Comparison of ENCODE assay signal across 26 cellular contexts in genomic region chr19:33029746-33030303, GRCh38. TPM values are rescaled to one million over a fixed set of nuclear protein-coding genes. Genes with fewer than 3 reads are reported as not detected.
"Had no signal": no experiment of that assay in that cellular context is flagged by ENCODE, and none has a peak within 500 bp of the region (broad histone marks: within the 10 kb centered on the region; RNA-seq: fewer than 3 reads in every experiment).

No MANE protein-coding gene starts in this region.

- H3K36me3 ChIP-seq: brain microvascular endothelial cell, esophagus squamous epithelium had no signal

- H3K4me3 ChIP-seq: coronary artery, dorsolateral prefrontal cortex, esophagus squamous epithelium had no signal

- H3K27me3 ChIP-seq: brain microvascular endothelial cell, esophagus squamous epithelium had no signal

- ATAC-seq: activated naive CD4-positive, alpha-beta T cell treated with anti-CD3 and anti-CD28 coated beads, Interleukin-2, amount 50 U/mL, for 72 hours; activated T-cell treated with anti-CD3 and anti-CD28 coated beads, Interleukin-2, amount 50 U/mL, for 4 hours; activated T-helper 17 cell treated with anti-CD3 and anti-CD28 coated beads, Interleukin-2, amount 50 U/mL, for 72 hours; T-helper 17 cell had no signal

- H3K4me1 Mint-ChIP-seq: activated CD4-positive, alpha-beta memory T cell treated with anti-CD3 and anti-CD28 coated beads, Interleukin-2, amount 10 ng/mL, durations not matched to agents 7 days and 5 days; activated CD4-positive, alpha-beta T cell treated with anti-CD3 and anti-CD28 coated beads, Interleukin-2, amount 10 ng/mL, durations not matched to agents 7 days and 5 days; activated naive CD8-positive, alpha-beta T cell treated with anti-CD3 and anti-CD28 coated beads, Interleukin-2, amount 10 ng/mL, durations not matched to agents 7 days and 5 days; activated T-helper 17 cell treated with anti-CD3 and anti-CD28 coated beads, Interleukin-2, amount 50 U/mL, for 72 hours; central memory CD8-positive, alpha-beta T cell; T-helper 17 cell had no signal

- H3K27ac Mint-ChIP-seq: activated CD4-positive, alpha-beta memory T cell treated with anti-CD3 and anti-CD28 coated beads, Interleukin-2, amount 10 ng/mL, durations not matched to agents 7 days and 5 days; activated CD4-positive, alpha-beta T cell treated with anti-CD3 and anti-CD28 coated beads, Interleukin-2, amount 10 ng/mL, durations not matched to agents 7 days and 5 days; activated naive CD4-positive, alpha-beta T cell treated with anti-CD3 and anti-CD28 coated beads for 36 hours; activated naive CD4-positive, alpha-beta T cell treated with anti-CD3 and anti-CD28 coated beads, Interleukin-2, amount 50 U/mL, for 72 hours; activated naive CD8-positive, alpha-beta T cell treated with anti-CD3 and anti-CD28 coated beads, Interleukin-2, amount 10 ng/mL, durations not matched to agents 7 days and 5 days; activated T-helper 17 cell treated with anti-CD3 and anti-CD28 coated beads, Interleukin-2, amount 50 U/mL, for 72 hours; dendritic cell treated with granulocyte-macrophage colony-stimulating factor and Interleukin-4, amounts not matched to agents 40 ng/mL and 50 ng/mL, for 4 days; T-helper 17 cell; T-helper 2 cell treated with Interferon-gamma antibody and Interleukin-4, amounts not matched to agents 5 μg/mL and 100 μg/mL, for 36 hours had no signal

- H3K4me1 ChIP-seq: esophagus squamous epithelium had no signal

- H3K4me3 Mint-ChIP-seq: activated CD4-positive, alpha-beta memory T cell treated with anti-CD3 and anti-CD28 coated beads, Interleukin-2, amount 10 ng/mL, durations not matched to agents 7 days and 5 days; activated CD4-positive, alpha-beta T cell treated with anti-CD3 and anti-CD28 coated beads, Interleukin-2, amount 10 ng/mL, durations not matched to agents 7 days and 5 days; activated naive CD4-positive, alpha-beta T cell treated with anti-CD3 and anti-CD28 coated beads for 36 hours; activated naive CD8-positive, alpha-beta T cell treated with anti-CD3 and anti-CD28 coated beads, Interleukin-2, amount 10 ng/mL, durations not matched to agents 7 days and 5 days; activated T-cell treated with anti-CD3 and anti-CD28 coated beads, Interleukin-2, amount 50 U/mL, for 4 hours; activated T-helper 17 cell treated with anti-CD3 and anti-CD28 coated beads, Interleukin-2, amount 50 U/mL, for 72 hours; central memory CD8-positive, alpha-beta T cell; dendritic cell treated with granulocyte-macrophage colony-stimulating factor and Interleukin-4, amounts not matched to agents 40 ng/mL and 50 ng/mL, for 4 days; T-helper 17 cell; T-helper 2 cell treated with Interferon-gamma antibody and Interleukin-4, amounts not matched to agents 5 μg/mL and 100 μg/mL, for 36 hours had no signal

- H3K27ac ChIP-seq: brain microvascular endothelial cell, coronary artery, dorsolateral prefrontal cortex, epithelial cell of prostate, esophagus squamous epithelium had no signal

- H3K9me3 Mint-ChIP-seq: central memory CD8-positive, alpha-beta T cell; dendritic cell treated with granulocyte-macrophage colony-stimulating factor and Interleukin-4, amounts not matched to agents 40 ng/mL and 50 ng/mL, for 4 days had no signal

- DNase-seq: activated CD4-positive, alpha-beta memory T cell treated with anti-CD3 and anti-CD28 coated beads, Interleukin-2, amount 10 ng/mL, durations not matched to agents 7 days and 5 days; activated CD4-positive, alpha-beta T cell treated with anti-CD3 and anti-CD28 coated beads for 1 hour; activated CD4-positive, alpha-beta T cell treated with anti-CD3 and anti-CD28 coated beads for 4 hours; activated CD4-positive, alpha-beta T cell treated with anti-CD3 and anti-CD28 coated beads, Interleukin-2, amount 10 ng/mL, durations not matched to agents 7 days and 5 days; activated CD4-positive, alpha-beta T cell treated with anti-CD3 and anti-CD28 coated beads, Interleukin-2, amount 50 U/mL, for 4 hours; activated effector memory CD4-positive, alpha-beta T cell treated with anti-CD3 and anti-CD28 coated beads, Interleukin-2, amount 50 U/mL, for 16 hours; activated naive CD4-positive, alpha-beta T cell treated with anti-CD3 and anti-CD28 coated beads for 36 hours; activated naive CD8-positive, alpha-beta T cell treated with anti-CD3 and anti-CD28 coated beads, Interleukin-2, amount 10 ng/mL, durations not matched to agents 7 days and 5 days; activated T-cell treated with anti-CD3 and anti-CD28 coated beads, Interleukin-2, amount 50 U/mL, for 4 hours; anterior cingulate cortex; brain microvascular endothelial cell; dorsolateral prefrontal cortex; effector memory CD4-positive, alpha-beta T cell; esophagus squamous epithelium; foreskin fibroblast; head of caudate nucleus; T-helper 1 cell; T-helper 17 cell; T1000 had no signal

- H3K27me3 Mint-ChIP-seq: activated CD4-positive, alpha-beta memory T cell treated with anti-CD3 and anti-CD28 coated beads, Interleukin-2, amount 10 ng/mL, durations not matched to agents 7 days and 5 days; activated CD4-positive, alpha-beta T cell treated with anti-CD3 and anti-CD28 coated beads, Interleukin-2, amount 10 ng/mL, durations not matched to agents 7 days and 5 days; activated naive CD8-positive, alpha-beta T cell treated with anti-CD3 and anti-CD28 coated beads, Interleukin-2, amount 10 ng/mL, durations not matched to agents 7 days and 5 days; activated T-helper 17 cell treated with anti-CD3 and anti-CD28 coated beads, Interleukin-2, amount 50 U/mL, for 72 hours had no signal

RNA-seq across cellular contexts. Expression of gene RHPN2, which starts 34.9 kb away (rescaled TPM):
- total RNA-seq: T-helper 17 cell had no signal
